Comparison of ENCODE assay signal across 35 cellular contexts in the genomic region with DNA sequence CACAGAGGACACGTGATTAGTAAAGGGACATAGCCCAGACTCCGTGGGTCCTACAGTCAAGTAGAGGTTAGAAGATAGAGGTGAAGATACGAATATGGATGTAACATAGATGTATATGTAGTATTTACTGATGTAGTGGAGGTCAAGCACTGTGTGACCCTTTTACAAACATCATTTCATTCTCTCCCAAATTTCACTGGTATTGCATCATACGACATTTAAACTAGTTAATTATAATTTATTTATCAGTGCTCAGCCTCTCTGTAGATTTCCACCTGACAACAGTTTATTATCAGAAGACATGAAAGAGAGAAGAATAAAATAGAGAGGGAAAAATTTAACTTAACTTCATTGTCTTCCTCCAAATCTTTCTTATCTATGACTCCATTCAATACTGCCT.
"Had no signal": no experiment of that assay in that cellular context is flagged by ENCODE, and none has a peak within 500 bp of the region (broad histone marks: within the 10 kb centered on the region; RNA-seq: fewer than 3 reads in every experiment).

No MANE protein-coding gene starts in this region.

- H3K27me3 ChIP-seq: MG63 had no signal

- H3K36me3 ChIP-seq: MG63 had no signal

- H3K4me3 ChIP-seq: MG63 had no signal

- H3K9me3 ChIP-seq: MG63 had no signal

- DNase-seq: Karpas-422, Kasumi-1, MG63, MM.1S, MV-4-11, NCI-H1048, NCI-H1092, NCI-H1092 treated with DMSO at 0.1 percent for 48 hours, NCI-H1105, NCI-H1105 treated with DMSO at 0.1 percent for 48 hours, NCI-H1417, NCI-H1417 treated with DMSO at 0.1 percent for 48 hours, NCI-H1436, NCI-H1436 treated with DMSO at 0.1 percent for 48 hours, NCI-H146, NCI-H1694, NCI-H187, NCI-H187 treated with DMSO at 0.1 percent for 48 hours, NCI-H1930, NCI-H2029, NCI-H2029 treated with DMSO at 0.1 percent for 48 hours, NCI-H2081, NCI-H2081 treated with DMSO at 0.1 percent for 48 hours, NCI-H2107, NCI-H2171, NCI-H2171 treated with DMSO at 0.1 percent for 48 hours, NCI-H2227 treated with DMSO at 0.1 percent for 48 hours, NCI-H226, NCI-H345, NCI-H446, NCI-H446 treated with DMSO at 0.1 percent for 48 hours, NCI-H510A, NCI-H510A treated with DMSO at 0.1 percent for 48 hours, NCI-H524, NCI-H524 treated with DMSO at 0.1 percent for 48 hours had no signal
